Comparison of ENCODE assay signal across 26 cellular contexts in genomic region chr7:13016036-13016581, GRCh38.
DNase-seq lines count a peak whose midpoint lies in the region; ATAC-seq, FAIRE-seq and TF ChIP-seq lines count a peak whose summit lies in the region.
"Had no signal": no experiment of that assay in that cellular context is flagged by ENCODE, and none has a peak within 500 bp of the region (broad histone marks: within the 10 kb centered on the region; RNA-seq: fewer than 3 reads in every experiment).

No MANE protein-coding gene starts in this region.

- H3K9me3 Mint-ChIP-seq in chondrocyte (ENCODE audit: low read depth) = peaks cover 2% of the 10 kb centered on the region
- H3K9me3 Mint-ChIP-seq in activated T-helper 1 cell treated with anti-CD3 and anti-CD28 coated beads, Interleukin-12 subunit alpha, Interleukin-12 subunit beta, Interleukin-2, Interleukin-4 antibody, amounts not matched to agents 30 ng/mL and 10 ng/mL and 1 ng/mL, durations not matched to agents 14 hours and 24 hours and 36 hours = peaks cover 3% of the 10 kb centered on the region

- H4K20me1 ChIP-seq in HepG2 (ENCODE audit: insufficient read depth, low read length) = no peaks in the 10 kb centered on the region

- no peaks in the 10 kb centered on the region for H3K36me3 ChIP-seq in HepG2 (replicated peaks in 1 of 2; ENCODE audit: control insufficient read depth in 1 of 2, insufficient read depth in 2 of 2, low read length in 2 of 2)
- H3K36me3 ChIP-seq in right lobe of liver = no peaks in the 10 kb centered on the region
- no peaks in the 10 kb centered on the region for H3K36me3 ChIP-seq in mesodermal cell (ENCODE audit: control insufficient read depth, insufficient read depth, low read length)
- no peaks in the 10 kb centered on the region for H3K36me3 ChIP-seq in tibial nerve
- H3K36me3 ChIP-seq: left ventricle myocardium inferior, SJSA1, WERI-Rb-1 had no signal

- H3K9me3 ChIP-seq in HepG2 (ENCODE audit: low read length) (no peaks in the 10 kb centered on the region), right lobe of liver (no peaks in the 10 kb centered on the region), mesodermal cell (ENCODE audit: control insufficient read depth, low read length) (no peaks in the 10 kb centered on the region), tibial nerve (no peaks in the 10 kb centered on the region)
- H3K9me3 ChIP-seq: left ventricle myocardium inferior, SJSA1 had no signal

- intact Hi-C loops in HepG2 (cut with micrococcal nuclease; ENCODE audit: unreplicated experiment) (loop anchor here (2.0 to 5.0 kb wide), 2 partner anchors 81 to 101 kb away; no protein-coding TSS in a partner anchor), right lobe of liver (cut with DNase I) (no loop called here)
- intact Hi-C loops in activated T-helper 1 cell treated with anti-CD3 and anti-CD28 coated beads, Interleukin-12 subunit alpha, Interleukin-12 subunit beta, Interleukin-2, Interleukin-4 antibody, amounts not matched to agents 30 ng/mL and 10 ng/mL and 1 ng/mL, durations not matched to agents 14 hours and 24 hours and 36 hours (cut with micrococcal nuclease) = no loop called here

- H2AFZ ChIP-seq in HepG2 (ENCODE audit: low read length) = no peak overlapping the region

- no peaks in the 10 kb centered on the region for H3K36me3 Mint-ChIP-seq in chondrocyte (ENCODE audit: low read depth)
- no peaks in the 10 kb centered on the region for H3K36me3 Mint-ChIP-seq in activated T-helper 1 cell treated with anti-CD3 and anti-CD28 coated beads, Interleukin-12 subunit alpha, Interleukin-12 subunit beta, Interleukin-2, Interleukin-4 antibody, amounts not matched to agents 30 ng/mL and 10 ng/mL and 1 ng/mL, durations not matched to agents 14 hours and 24 hours and 36 hours (ENCODE audit: low read depth)
- H3K36me3 Mint-ChIP-seq: CD14-positive monocyte; IgD-negative memory B cell; stimulated activated memory B cell treated with anti-CD40 and anti-IgM and Interleukin-4, amounts not matched to agents 10 μg/mL and 1 μg/mL and 100 μg/mL, for 72 hours had no signal

- WGBS in HepG2 (ENCODE audit: low lambda C conversion rate) = 96% methylated on average over 10 of the region's 11 CpGs
- 89% methylated on average over 9 of the region's 11 CpGs for WGBS in right lobe of liver (ENCODE audit: insufficient coverage, low coverage, low lambda C conversion rate, missing lambda C conversion rate)
- WGBS in mesodermal cell (ENCODE audit: insufficient coverage in 2 of 2), 2 experiments = 85 to 86% methylated on average over 7 to 8 of the region's 11 CpGs
- whole genome bisulfite sequencing in tibial nerve, 2 donors = 91 to 93% methylated on average over 11 of the region's 11 CpGs

- H3K79me2 ChIP-seq in HepG2 (ENCODE audit: insufficient read depth, low read length) = no peaks in the 10 kb centered on the region

- H3K9ac ChIP-seq in HepG2 (ENCODE audit: insufficient read depth, low read depth, low read length) = peak overlapping the region; percentile 79

- CTCF ChIA-PET in HepG2 (lab: Yijun Ruan, JAX; ENCODE audit: low intra/inter-chr PET ratio, low total read pairs) = no interaction called here

- H3K27me3 Mint-ChIP-seq in chondrocyte (ENCODE audit: low read depth) = no peaks in the 10 kb centered on the region
- no peaks in the 10 kb centered on the region for H3K27me3 Mint-ChIP-seq in activated T-helper 1 cell treated with anti-CD3 and anti-CD28 coated beads, Interleukin-12 subunit alpha, Interleukin-12 subunit beta, Interleukin-2, Interleukin-4 antibody, amounts not matched to agents 30 ng/mL and 10 ng/mL and 1 ng/mL, durations not matched to agents 14 hours and 24 hours and 36 hours (ENCODE audit: insufficient read depth)
- H3K27me3 Mint-ChIP-seq: stimulated activated memory B cell treated with anti-CD40 and anti-IgM and Interleukin-4, amounts not matched to agents 10 μg/mL and 1 μg/mL and 100 μg/mL, for 72 hours had no signal

- H3K27me3 ChIP-seq in HepG2 (ENCODE audit: control insufficient read depth in 1 of 2, insufficient read depth in 2 of 2, low read length in 2 of 2) (no peaks in the 10 kb centered on the region), right lobe of liver (no peaks in the 10 kb centered on the region), tibial nerve (no peaks in the 10 kb centered on the region)
- H3K27me3 ChIP-seq: SJSA1 had no signal

- POLR2A ChIA-PET in HepG2 (lab: Yijun Ruan, JAX) = interaction anchor here (2.8 kb wide), 1 partner anchor 73 kb away, joined by 15 read pairs; no protein-coding TSS in a partner anchor

- peaks cover 19% of the 10 kb centered on the region for H3K4me1 Mint-ChIP-seq in chondrocyte (ENCODE audit: low read depth)
- H3K4me1 Mint-ChIP-seq in activated T-helper 1 cell treated with anti-CD3 and anti-CD28 coated beads, Interleukin-12 subunit alpha, Interleukin-12 subunit beta, Interleukin-2, Interleukin-4 antibody, amounts not matched to agents 30 ng/mL and 10 ng/mL and 1 ng/mL, durations not matched to agents 14 hours and 24 hours and 36 hours (ENCODE audit: low read depth) = no peaks in the 10 kb centered on the region
- H3K4me1 Mint-ChIP-seq: activated naive CD4-positive, alpha-beta T cell treated with anti-CD3 and anti-CD28 coated beads, Interleukin-2, amount 50 U/mL, for 24 hours; CD14-positive monocyte; naive thymus-derived CD8-positive, alpha-beta T cell; stimulated activated memory B cell treated with anti-CD40 and anti-IgM and Interleukin-4, amounts not matched to agents 10 μg/mL and 1 μg/mL and 100 μg/mL, for 72 hours had no signal

- peaks cover 52% of the 10 kb centered on the region for H3K4me1 ChIP-seq in HepG2 (ENCODE audit: insufficient read depth, low read length)
- no peaks in the 10 kb centered on the region for H3K4me1 ChIP-seq in right lobe of liver
- peaks cover 32% of the 10 kb centered on the region for H3K4me1 ChIP-seq in mesodermal cell (ENCODE audit: control insufficient read depth, insufficient read depth, low read length, poor library complexity, severe bottlenecking)
- peaks cover 0 to 5% (median 0%) of the 10 kb centered on the region in 4 donors for H3K4me1 ChIP-seq in tibial nerve

- no peak for ATAC-seq in HepG2
- no peak for ATAC-seq in right lobe of liver
- ATAC-seq: activated CD8-positive, alpha-beta T cell treated with anti-CD3 and anti-CD28 coated beads, Interleukin-2, amount 10 ng/mL, durations not matched to agents 7 days and 5 days; naive thymus-derived CD8-positive, alpha-beta T cell; stimulated activated memory B cell treated with anti-CD40 and anti-IgM and Interleukin-4, amounts not matched to agents 10 μg/mL and 1 μg/mL and 100 μg/mL, for 72 hours had no signal

- H3K4me3 Mint-ChIP-seq in chondrocyte (ENCODE audit: unreplicated experiment) = no peak overlapping the region
- no peak overlapping the region for H3K4me3 Mint-ChIP-seq in activated T-helper 1 cell treated with anti-CD3 and anti-CD28 coated beads, Interleukin-12 subunit alpha, Interleukin-12 subunit beta, Interleukin-2, Interleukin-4 antibody, amounts not matched to agents 30 ng/mL and 10 ng/mL and 1 ng/mL, durations not matched to agents 14 hours and 24 hours and 36 hours
- H3K4me3 Mint-ChIP-seq: activated CD8-positive, alpha-beta T cell treated with anti-CD3 and anti-CD28 coated beads, Interleukin-2, amount 10 ng/mL, durations not matched to agents 7 days and 5 days; activated naive CD4-positive, alpha-beta T cell treated with anti-CD3 and anti-CD28 coated beads, Interleukin-2, amount 50 U/mL, for 24 hours; CD14-positive monocyte; IgD-negative memory B cell; naive thymus-derived CD8-positive, alpha-beta T cell; stimulated activated memory B cell treated with anti-CD40 and anti-IgM and Interleukin-4, amounts not matched to agents 10 μg/mL and 1 μg/mL and 100 μg/mL, for 72 hours had no signal

- TF ChIP-seq EP300 in HepG2 (IDR thresholded peaks at IDR 0.05; ENCODE audit: low read depth in 2 of 2, low read length in 2 of 2) (no peak), HepG2 (CRISPR knock-in tag; IDR thresholded peaks at IDR 0.05; ENCODE audit: borderline replicate concordance) (no peak), tibial nerve (IDR thresholded peaks at IDR 0.05) (no peak)

- H3K4me3 ChIP-seq in HepG2 (replicated peaks in 1 of 3; ENCODE audit: insufficient read depth in 1 of 3, low read depth in 2 of 3, low read length in 3 of 3) = peak overlapping the region in 1 of 3 experiments; percentile 48; a peak in 2 of 6 replicates
- H3K4me3 ChIP-seq in right lobe of liver = no peak overlapping the region
- H3K4me3 ChIP-seq in mesodermal cell (ENCODE audit: extremely low read depth, insufficient read depth, low read length, poor library complexity, severe bottlenecking) = no peak overlapping the region
- no peak overlapping the region for H3K4me3 ChIP-seq in tibial nerve
- H3K4me3 ChIP-seq: left ventricle myocardium inferior, SJSA1 had no signal

- peak overlapping the region; percentile 81 for H3K4me2 ChIP-seq in HepG2 (ENCODE audit: low read depth, low read length)

- no peak for FAIRE-seq in HepG2 (lab: Jason Lieb, UNC)

- DNase-seq in HepG2 (ENCODE audit: low spot score) (no peak), right lobe of liver (no peak), chondrocyte (ENCODE audit: low spot score) (peak; percentile 51), tibial nerve (ENCODE audit: low spot score in 2 of 2) (no peak), SHP77 (lab: John Stamatoyannopoulos, UW) (no peak), cerebellum (ENCODE audit: low spot score) (no peak)
- DNase-seq in activated T-helper 1 cell treated with anti-CD3 and anti-CD28 coated beads, Interleukin-12 subunit alpha, Interleukin-12 subunit beta, Interleukin-2, Interleukin-4 antibody, amounts not matched to agents 30 ng/mL and 10 ng/mL and 1 ng/mL, durations not matched to agents 14 hours and 24 hours and 36 hours (ENCODE audit: low spot score) = no peak
- DNase-seq: 8988T; activated CD4-positive, alpha-beta T cell treated with anti-CD3 and anti-CD28 coated beads for 4 hours; activated CD8-positive, alpha-beta T cell treated with anti-CD3 and anti-CD28 coated beads, Interleukin-2, amount 10 ng/mL, durations not matched to agents 7 days and 5 days; amniotic stem cell; DND-41; effector CD8-positive, alpha-beta T cell; islet precursor cell; left ventricle myocardium inferior; naive thymus-derived CD8-positive, alpha-beta T cell; NCI-H1048; NCI-H446 treated with DMSO at 0.1 percent for 48 hours; NCI-H82; WERI-Rb-1 had no signal

- in situ Hi-C loops in HepG2 (cut with HindIII; ENCODE audit: extremely low pct_ligation_motif_present, low pct_unique_long_range_greater_than_20kb) = loop anchor here (5.0 to 10.0 kb wide), 2 partner anchors 71 to 374 kb away; no protein-coding TSS in a partner anchor

- H3K27ac ChIP-seq in HepG2 (ENCODE audit: extremely low read length, insufficient read depth, low read length) (peak overlapping the region; percentile 97), right lobe of liver (no peak overlapping the region), mesodermal cell (ENCODE audit: low read depth, low read length, severe bottlenecking) (peak overlapping the region; percentile 96), tibial nerve (no peak overlapping the region)
- H3K27ac ChIP-seq: left ventricle myocardium inferior, SJSA1, WERI-Rb-1 had no signal

- no peak for TF ChIP-seq RAD21 in HepG2 (CRISPR knock-in tag; IDR thresholded peaks at IDR 0.05)

- TF ChIP-seq POLR2A in HepG2 (IDR thresholded peaks at IDR 0.05; ENCODE audit: insufficient read depth in 1 of 2, low read depth in 2 of 2, low read length in 2 of 2) (no peak), right lobe of liver (IDR thresholded peaks at IDR 0.05) (no peak), tibial nerve (IDR thresholded peaks at IDR 0.05) (no peak)

- no TSS peak for BruUV-seq in HepG2 (replicated peaks; lab: Mats Ljungman, UMichigan)

- no peak for TF ChIP-seq CTCF in HepG2 (CRISPR knock-in tag; IDR thresholded peaks at IDR 0.05)
- no peak for TF ChIP-seq CTCF in right lobe of liver (IDR thresholded peaks at IDR 0.05)
- no peak for TF ChIP-seq CTCF in chondrocyte (IDR thresholded peaks at IDR 0.05)
- no peak for TF ChIP-seq CTCF in tibial nerve (IDR thresholded peaks at IDR 0.05)

- H3K27ac Mint-ChIP-seq in chondrocyte (ENCODE audit: unreplicated experiment) = no peak overlapping the region
- no peak overlapping the region for H3K27ac Mint-ChIP-seq in activated T-helper 1 cell treated with anti-CD3 and anti-CD28 coated beads, Interleukin-12 subunit alpha, Interleukin-12 subunit beta, Interleukin-2, Interleukin-4 antibody, amounts not matched to agents 30 ng/mL and 10 ng/mL and 1 ng/mL, durations not matched to agents 14 hours and 24 hours and 36 hours
- H3K27ac Mint-ChIP-seq: activated CD8-positive, alpha-beta T cell treated with anti-CD3 and anti-CD28 coated beads, Interleukin-2, amount 10 ng/mL, durations not matched to agents 7 days and 5 days; activated naive CD4-positive, alpha-beta T cell treated with anti-CD3 and anti-CD28 coated beads, Interleukin-2, amount 50 U/mL, for 24 hours; IgD-negative memory B cell; naive thymus-derived CD8-positive, alpha-beta T cell; stimulated activated memory B cell treated with anti-CD40 and anti-IgM and Interleukin-4, amounts not matched to agents 10 μg/mL and 1 μg/mL and 100 μg/mL, for 72 hours had no signal

Comparison
In these comparisons a context has a peak if more than half of its experiments do, and no peak if none do; other contexts are left out.
1. H3K27ac ChIP-seq: peak in HepG2 (single experiment) and mesodermal cell (single experiment); none in right lobe of liver (0 of 3) and tibial nerve (0 of 4).